In genomic region chr14:91873476-91874265, GRCh38 we compare ENCODE assay signal across 1 cellular context.
TF ChIP-seq lines count a peak whose summit lies in the region.

No MANE protein-coding gene starts in this region.

TF ChIP-seq in GM12878, 131 proteins besides CTCF, POLR2A, EP300 and RAD21 (continued from another document and continues in another):
- TF ChIP-seq ZBTB4 (CRISPR knock-in tag; IDR thresholded peaks at IDR 0.05) (no peak), CBX5 (IDR thresholded peaks at IDR 0.05; ENCODE audit: low read depth) (no peak), NFIC (IDR thresholded peaks at IDR 0.05; ENCODE audit: low read depth, low read length) (0 out of 2 replicates have a peak, but pooled peaks have one; percentile 26), SUPT20H (IDR thresholded peaks at IDR 0.05; ENCODE audit: borderline replicate concordance, control insufficient read depth, low read depth, low read length) (no peak), BRCA1 (IDR thresholded peaks at IDR 0.05; ENCODE audit: low read depth, low read length) (no peak), TAF1 (IDR thresholded peaks at IDR 0.05; ENCODE audit: borderline replicate concordance, low read depth, low read length) (no peak), E2F8 (IDR thresholded peaks at IDR 0.05; ENCODE audit: low read depth, partially characterized antibody) (no peak), ZNF622 (IDR thresholded peaks at IDR 0.05) (no peak), HCFC1 (IDR thresholded peaks at IDR 0.05; ENCODE audit: low read length) (no peak), SMAD5 (IDR thresholded peaks at IDR 0.05; ENCODE audit: low read depth) (no peak), MEF2B (IDR thresholded peaks at IDR 0.05; ENCODE audit: partially characterized antibody, poor library complexity, severe bottlenecking) (peak; percentile 30), TCF7 (IDR thresholded peaks at IDR 0.05; ENCODE audit: borderline replicate concordance) (no peak), ESRRA (IDR thresholded peaks at IDR 0.05; ENCODE audit: low read length) (no peak), SMC3 (IDR thresholded peaks at IDR 0.05; ENCODE audit: borderline replicate concordance, low read length) (no peak), YY1 (IDR thresholded peaks at IDR 0.05; ENCODE audit: low read depth, low read length) (no peak), CEBPZ (IDR thresholded peaks at IDR 0.05; ENCODE audit: low read depth, low read length) (no peak), HDGF (IDR thresholded peaks at IDR 0.05) (0 out of 2 replicates have a peak, but pooled peaks have one; percentile 7), CHD2 (IDR thresholded peaks at IDR 0.05; ENCODE audit: borderline replicate concordance, low read depth, low read length) (no peak), SRF (IDR thresholded peaks at IDR 0.05; ENCODE audit: low read depth in 2 of 2, low read length in 2 of 2) (no peak), HDAC2 (IDR thresholded peaks at IDR 0.05) (no peak), NR2C1 (IDR thresholded peaks at IDR 0.05) (no peak), POLR2AphosphoS2 (IDR thresholded peaks at IDR 0.05; ENCODE audit: low read depth, low read length) (no peak), ZZZ3 (IDR thresholded peaks at IDR 0.05; ENCODE audit: control insufficient read depth, insufficient read length, low read depth) (no peak), NR2F1 (conservative IDR thresholded peaks at IDR 0.05) (no peak), SREBF2 (IDR thresholded peaks at IDR 0.05; ENCODE audit: low read length) (no peak), ETV6 (conservative IDR thresholded peaks at IDR 0.05 in 1 of 2, IDR thresholded peaks at IDR 0.05 in 1 of 2; ENCODE audit: borderline replicate concordance in 1 of 2, low read depth in 1 of 2) (no peak), IRF4 (IDR thresholded peaks at IDR 0.05; ENCODE audit: low read depth, low read length) (no peak), CHD4 (IDR thresholded peaks at IDR 0.05) (no peak), MXI1 (IDR thresholded peaks at IDR 0.05; ENCODE audit: low read depth, low read length) (no peak), MYC (IDR thresholded peaks at IDR 0.05; ENCODE audit: insufficient read depth, insufficient read length, insufficient replicate concordance, low read length, severe bottlenecking) (no peak), STAT1 (conservative IDR thresholded peaks at IDR 0.05) (no peak), GABPA (IDR thresholded peaks at IDR 0.05; ENCODE audit: low read depth) (0 out of 2 replicates have a peak, but pooled peaks have one; percentile 30), TCF12 (IDR thresholded peaks at IDR 0.05; ENCODE audit: low read depth, low read length) (no peak), WRNIP1 (IDR thresholded peaks at IDR 0.05; ENCODE audit: borderline replicate concordance, low read depth, low read length) (no peak), KLF5 (IDR thresholded peaks at IDR 0.05; ENCODE audit: partially characterized antibody) (no peak), NBN (IDR thresholded peaks at IDR 0.05) (no peak), EGR1 (IDR thresholded peaks at IDR 0.05; ENCODE audit: borderline replicate concordance in 1 of 2, low read depth in 2 of 2, low read length in 2 of 2) (no peak), USF1 (IDR thresholded peaks at IDR 0.05; ENCODE audit: borderline replicate concordance, extremely low read length, insufficient read depth, low read depth, low read length) (no peak), ZNF207 (IDR thresholded peaks at IDR 0.05; ENCODE audit: borderline replicate concordance) (no peak), RB1 (IDR thresholded peaks at IDR 0.05; ENCODE audit: borderline replicate concordance) (no peak), CREM (IDR thresholded peaks at IDR 0.05; ENCODE audit: low read depth) (no peak), SMAD1 (IDR thresholded peaks at IDR 0.05; ENCODE audit: low read depth, partially characterized antibody) (no peak)
- TF ChIP-seq, protein P1, sequence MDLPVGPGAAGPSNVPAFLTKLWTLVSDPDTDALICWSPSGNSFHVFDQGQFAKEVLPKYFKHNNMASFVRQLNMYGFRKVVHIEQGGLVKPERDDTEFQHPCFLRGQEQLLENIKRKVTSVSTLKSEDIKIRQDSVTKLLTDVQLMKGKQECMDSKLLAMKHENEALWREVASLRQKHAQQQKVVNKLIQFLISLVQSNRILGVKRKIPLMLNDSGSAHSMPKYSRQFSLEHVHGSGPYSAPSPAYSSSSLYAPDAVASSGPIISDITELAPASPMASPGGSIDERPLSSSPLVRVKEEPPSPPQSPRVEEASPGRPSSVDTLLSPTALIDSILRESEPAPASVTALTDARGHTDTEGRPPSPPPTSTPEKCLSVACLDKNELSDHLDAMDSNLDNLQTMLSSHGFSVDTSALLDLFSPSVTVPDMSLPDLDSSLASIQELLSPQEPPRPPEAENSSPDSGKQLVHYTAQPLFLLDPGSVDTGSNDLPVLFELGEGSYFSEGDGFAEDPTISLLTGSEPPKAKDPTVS (IDR thresholded peaks at IDR 0.05; ENCODE audit: low read depth, low read length): no peak
- TF ChIP-seq, protein P2, sequence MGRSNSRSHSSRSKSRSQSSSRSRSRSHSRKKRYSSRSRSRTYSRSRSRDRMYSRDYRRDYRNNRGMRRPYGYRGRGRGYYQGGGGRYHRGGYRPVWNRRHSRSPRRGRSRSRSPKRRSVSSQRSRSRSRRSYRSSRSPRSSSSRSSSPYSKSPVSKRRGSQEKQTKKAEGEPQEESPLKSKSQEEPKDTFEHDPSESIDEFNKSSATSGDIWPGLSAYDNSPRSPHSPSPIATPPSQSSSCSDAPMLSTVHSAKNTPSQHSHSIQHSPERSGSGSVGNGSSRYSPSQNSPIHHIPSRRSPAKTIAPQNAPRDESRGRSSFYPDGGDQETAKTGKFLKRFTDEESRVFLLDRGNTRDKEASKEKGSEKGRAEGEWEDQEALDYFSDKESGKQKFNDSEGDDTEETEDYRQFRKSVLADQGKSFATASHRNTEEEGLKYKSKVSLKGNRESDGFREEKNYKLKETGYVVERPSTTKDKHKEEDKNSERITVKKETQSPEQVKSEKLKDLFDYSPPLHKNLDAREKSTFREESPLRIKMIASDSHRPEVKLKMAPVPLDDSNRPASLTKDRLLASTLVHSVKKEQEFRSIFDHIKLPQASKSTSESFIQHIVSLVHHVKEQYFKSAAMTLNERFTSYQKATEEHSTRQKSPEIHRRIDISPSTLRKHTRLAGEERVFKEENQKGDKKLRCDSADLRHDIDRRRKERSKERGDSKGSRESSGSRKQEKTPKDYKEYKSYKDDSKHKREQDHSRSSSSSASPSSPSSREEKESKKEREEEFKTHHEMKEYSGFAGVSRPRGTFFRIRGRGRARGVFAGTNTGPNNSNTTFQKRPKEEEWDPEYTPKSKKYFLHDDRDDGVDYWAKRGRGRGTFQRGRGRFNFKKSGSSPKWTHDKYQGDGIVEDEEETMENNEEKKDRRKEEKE (IDR thresholded peaks at IDR 0.05): no peak
- TF ChIP-seq, protein P3, sequence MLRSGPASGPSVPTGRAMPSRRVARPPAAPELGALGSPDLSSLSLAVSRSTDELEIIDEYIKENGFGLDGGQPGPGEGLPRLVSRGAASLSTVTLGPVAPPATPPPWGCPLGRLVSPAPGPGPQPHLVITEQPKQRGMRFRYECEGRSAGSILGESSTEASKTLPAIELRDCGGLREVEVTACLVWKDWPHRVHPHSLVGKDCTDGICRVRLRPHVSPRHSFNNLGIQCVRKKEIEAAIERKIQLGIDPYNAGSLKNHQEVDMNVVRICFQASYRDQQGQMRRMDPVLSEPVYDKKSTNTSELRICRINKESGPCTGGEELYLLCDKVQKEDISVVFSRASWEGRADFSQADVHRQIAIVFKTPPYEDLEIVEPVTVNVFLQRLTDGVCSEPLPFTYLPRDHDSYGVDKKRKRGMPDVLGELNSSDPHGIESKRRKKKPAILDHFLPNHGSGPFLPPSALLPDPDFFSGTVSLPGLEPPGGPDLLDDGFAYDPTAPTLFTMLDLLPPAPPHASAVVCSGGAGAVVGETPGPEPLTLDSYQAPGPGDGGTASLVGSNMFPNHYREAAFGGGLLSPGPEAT (IDR thresholded peaks at IDR 0.05; ENCODE audit: low read depth): peak; percentile 42; the same call in 1 of the 2 replicates
- TF ChIP-seq, protein P4, sequence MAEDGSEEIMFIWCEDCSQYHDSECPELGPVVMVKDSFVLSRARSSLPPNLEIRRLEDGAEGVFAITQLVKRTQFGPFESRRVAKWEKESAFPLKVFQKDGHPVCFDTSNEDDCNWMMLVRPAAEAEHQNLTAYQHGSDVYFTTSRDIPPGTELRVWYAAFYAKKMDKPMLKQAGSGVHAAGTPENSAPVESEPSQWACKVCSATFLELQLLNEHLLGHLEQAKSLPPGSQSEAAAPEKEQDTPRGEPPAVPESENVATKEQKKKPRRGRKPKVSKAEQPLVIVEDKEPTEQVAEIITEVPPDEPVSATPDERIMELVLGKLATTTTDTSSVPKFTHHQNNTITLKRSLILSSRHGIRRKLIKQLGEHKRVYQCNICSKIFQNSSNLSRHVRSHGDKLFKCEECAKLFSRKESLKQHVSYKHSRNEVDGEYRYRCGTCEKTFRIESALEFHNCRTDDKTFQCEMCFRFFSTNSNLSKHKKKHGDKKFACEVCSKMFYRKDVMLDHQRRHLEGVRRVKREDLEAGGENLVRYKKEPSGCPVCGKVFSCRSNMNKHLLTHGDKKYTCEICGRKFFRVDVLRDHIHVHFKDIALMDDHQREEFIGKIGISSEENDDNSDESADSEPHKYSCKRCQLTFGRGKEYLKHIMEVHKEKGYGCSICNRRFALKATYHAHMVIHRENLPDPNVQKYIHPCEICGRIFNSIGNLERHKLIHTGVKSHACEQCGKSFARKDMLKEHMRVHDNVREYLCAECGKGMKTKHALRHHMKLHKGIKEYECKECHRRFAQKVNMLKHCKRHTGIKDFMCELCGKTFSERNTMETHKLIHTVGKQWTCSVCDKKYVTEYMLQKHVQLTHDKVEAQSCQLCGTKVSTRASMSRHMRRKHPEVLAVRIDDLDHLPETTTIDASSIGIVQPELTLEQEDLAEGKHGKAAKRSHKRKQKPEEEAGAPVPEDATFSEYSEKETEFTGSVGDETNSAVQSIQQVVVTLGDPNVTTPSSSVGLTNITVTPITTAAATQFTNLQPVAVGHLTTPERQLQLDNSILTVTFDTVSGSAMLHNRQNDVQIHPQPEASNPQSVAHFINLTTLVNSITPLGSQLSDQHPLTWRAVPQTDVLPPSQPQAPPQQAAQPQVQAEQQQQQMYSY (CRISPR knock-in tag; IDR thresholded peaks at IDR 0.05): no peak
